In the genomic region with DNA sequence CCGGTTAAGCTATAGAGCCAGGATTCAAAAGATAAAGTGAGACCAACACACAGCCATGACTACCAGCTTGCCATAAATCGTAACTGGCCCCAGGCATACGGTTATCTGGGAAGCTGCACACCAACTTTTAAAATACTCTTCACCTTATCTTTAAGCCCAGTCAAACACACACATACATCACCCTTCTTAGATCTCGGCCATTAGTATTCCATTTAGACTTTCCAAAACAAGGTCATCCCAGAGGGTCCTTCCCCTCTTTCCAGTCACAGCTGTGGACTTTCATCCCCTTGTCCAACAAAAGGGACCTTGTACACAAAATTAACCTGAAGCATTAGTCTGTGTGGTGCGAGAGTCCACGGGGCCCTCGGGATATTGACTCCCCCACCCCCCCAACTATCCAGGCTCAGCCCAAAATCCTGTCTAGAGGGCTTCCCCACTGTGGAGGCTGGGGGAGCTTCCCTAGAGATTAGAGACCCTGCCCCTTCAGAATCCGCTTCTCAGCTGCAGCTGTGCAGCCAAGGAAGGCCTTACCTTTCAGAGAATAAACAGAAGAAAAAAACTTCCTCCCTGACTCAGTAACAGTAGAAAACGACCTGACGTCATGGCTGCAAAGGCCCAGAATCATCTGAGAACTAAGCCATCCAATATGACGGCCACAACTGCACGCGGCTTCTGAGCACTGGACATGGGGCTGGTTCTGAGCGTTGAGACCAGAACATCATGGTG, we compare ENCODE assay signal across 14 cellular contexts. TPM values are rescaled to one million over a fixed set of nuclear protein-coding genes. Genes with fewer than 3 reads are reported as not detected.
DNase-seq lines count a peak whose midpoint lies in the region; ATAC-seq and FAIRE-seq lines count a peak whose summit lies in the region.
"Had no signal": no experiment of that assay in that cellular context is flagged by ENCODE, and none has a peak within 500 bp of the region (broad histone marks: within the 10 kb centered on the region; RNA-seq: fewer than 3 reads in every experiment).

No MANE protein-coding gene starts in this region.

- peaks cover 33 to 94% (median 45%) of the 10 kb centered on the region in 10 experiments for H3K4me1 ChIP-seq in BLaER1 treated with 17β-estradiol and CSF1 and Interleukin-3, amounts not matched to agents 10 nM and 100 nM
- H3K4me1 ChIP-seq in SJCRH30 (peaks cover 37% of the 10 kb centered on the region), rectal smooth muscle tissue (ENCODE audit: control insufficient read depth, insufficient read depth, low read length) (peaks cover 18% of the 10 kb centered on the region)

- peak overlapping the region in 8 of 11 experiments; percentile 5 to 83 (median 32); a peak in 9 of 22 replicates for H3K4me2 ChIP-seq in BLaER1 treated with 17β-estradiol and CSF1 and Interleukin-3, amounts not matched to agents 10 nM and 100 nM

- H3K27ac ChIP-seq in BLaER1 treated with 17β-estradiol and CSF1 and Interleukin-3, amounts not matched to agents 10 nM and 100 nM: no peak overlapping the region
- H3K27ac ChIP-seq in SJCRH30 (peak overlapping the region; percentile 92), rectal smooth muscle tissue (ENCODE audit: low read depth, low read length) (peak overlapping the region; percentile 49)

- ATAC-seq in HG03442 (IDR thresholded peaks at IDR 0.05; ENCODE audit: unreplicated experiment): no peak
- ATAC-seq: stimulated activated memory B cell treated with anti-CD40 and anti-IgM and Interleukin-4, amounts not matched to agents 10 μg/mL and 1 μg/mL and 100 μg/mL, for 72 hours had no signal

- DNase-seq in SJCRH30: peak; percentile 22 to 63
- peak; percentile 74 for DNase-seq in islet precursor cell
- DNase-seq in GM19238 (ENCODE audit: insufficient read length, low spot score): no peak
- DNase-seq in urothelium cell line (ENCODE audit: low spot score): no peak
- DNase-seq in NCI-H2196 (lab: John Stamatoyannopoulos, UW; ENCODE audit: unreplicated experiment): no peak
- DNase-seq: activated CD4-positive, CD25-positive, alpha-beta regulatory T cell; kidney; MG63; NCI-H1694 treated with DMSO at 0.1 percent for 48 hours; NCI-H226 had no signal

- H3K9me3 ChIP-seq in BLaER1 treated with 17β-estradiol and CSF1 and Interleukin-3, amounts not matched to agents 10 nM and 100 nM (replicated peaks in 1 of 11): no peaks in the 10 kb centered on the region
- H3K9me3 ChIP-seq in SJCRH30 (replicated peaks): no peaks in the 10 kb centered on the region
- H3K9me3 ChIP-seq: MG63 had no signal

- no peak overlapping the region for H3K9ac ChIP-seq in BLaER1 treated with 17β-estradiol and CSF1 and Interleukin-3, amounts not matched to agents 10 nM and 100 nM
- no peak overlapping the region for H3K9ac ChIP-seq in rectal smooth muscle tissue (ENCODE audit: low read length)

- H3K36me3 ChIP-seq in BLaER1 treated with 17β-estradiol and CSF1 and Interleukin-3, amounts not matched to agents 10 nM and 100 nM: peaks cover 0 to 3% (median 0%) of the 10 kb centered on the region in 11 experiments; a peak in 1 of 22 replicates
- no peaks in the 10 kb centered on the region for H3K36me3 ChIP-seq in SJCRH30
- H3K36me3 ChIP-seq in rectal smooth muscle tissue (ENCODE audit: control insufficient read depth, insufficient read depth, low read length): no peaks in the 10 kb centered on the region
- H3K36me3 ChIP-seq: MG63 had no signal

- FAIRE-seq in urothelium cell line (lab: Jason Lieb, UNC): no peak
- FAIRE-seq: kidney had no signal

- peaks cover 32 to 64% (median 53%) of the 10 kb centered on the region in 11 experiments for H3K27me3 ChIP-seq in BLaER1 treated with 17β-estradiol and CSF1 and Interleukin-3, amounts not matched to agents 10 nM and 100 nM
- H3K27me3 ChIP-seq in SJCRH30 (no peaks in the 10 kb centered on the region), rectal smooth muscle tissue (ENCODE audit: control insufficient read depth, insufficient read depth, low read length) (no peaks in the 10 kb centered on the region)
- H3K27me3 ChIP-seq: MG63 had no signal

- peaks cover 0 to 91% (median 0%) of the 10 kb centered on the region in 11 experiments; a peak in 7 of 22 replicates for H4K20me1 ChIP-seq in BLaER1 treated with 17β-estradiol and CSF1 and Interleukin-3, amounts not matched to agents 10 nM and 100 nM

- no peak overlapping the region for H3K4me3 ChIP-seq in BLaER1 treated with 17β-estradiol and CSF1 and Interleukin-3, amounts not matched to agents 10 nM and 100 nM
- peak overlapping the region; percentile 48 for H3K4me3 ChIP-seq in SJCRH30
- H3K4me3 ChIP-seq in rectal smooth muscle tissue (ENCODE audit: low read length): no peak overlapping the region
- H3K4me3 ChIP-seq: MG63 had no signal

RNA-seq across cellular contexts. Expression of a gene that starts 9.9 kb away (rescaled TPM):
- 4.4 and 5.1 TPM in 2 replicates for total RNA-seq in SJCRH30 (2014; rRNA removed; shearing (Covaris generic))

Comparison
In these comparisons a context has a peak if more than half of its experiments do, and no peak if none do; other contexts are left out.
1. H3K27ac ChIP-seq: peak in SJCRH30 (single experiment) and rectal smooth muscle tissue (single experiment); none in BLaER1 treated with 17β-estradiol and CSF1 and Interleukin-3, amounts not matched to agents 10 nM and 100 nM (0 of 11).
2. DNase-seq: peak in SJCRH30 (2 of 2) and islet precursor cell (single experiment); none in GM19238 (single experiment), urothelium cell line (single experiment) and NCI-H2196 (single experiment).